8 cellular contexts compared by ENCODE assay signal in genomic region chr12:7128681-7129593, GRCh38. TPM values are rescaled to one million over a fixed set of nuclear protein-coding genes. Genes with fewer than 3 reads are reported as not detected.
DNase-seq lines count a peak whose midpoint lies in the region; ATAC-seq and TF ChIP-seq lines count a peak whose summit lies in the region.

A gene with protein sequence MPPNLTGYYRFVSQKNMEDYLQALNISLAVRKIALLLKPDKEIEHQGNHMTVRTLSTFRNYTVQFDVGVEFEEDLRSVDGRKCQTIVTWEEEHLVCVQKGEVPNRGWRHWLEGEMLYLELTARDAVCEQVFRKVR (minus strand): TSS chr12:7128889. CDS start chr12:7128775, 114 bp downstream.

- peak within 1 kb of the TSS; percentile 94 to 98 (median 95) for H3K27ac Mint-ChIP-seq in brain

- H3K27me3 ChIP-seq in heart left ventricle (peaks cover 0 to 19% (median 0%) of the 10 kb centered on the region in 9 donors), mesendoderm (ENCODE audit: insufficient read depth, low read length, poor library complexity) (no peaks in the 10 kb centered on the region)

- H3K18ac ChIP-seq in mesendoderm (ENCODE audit: low read length) = no peak within 1 kb of the TSS

- H3K36me3 ChIP-seq in heart left ventricle = peaks cover 0 to under 1% (median 0%) of the 10 kb centered on the region in 9 donors
- no peaks in the 10 kb centered on the region for H3K36me3 ChIP-seq in mesendoderm (ENCODE audit: control insufficient read depth, insufficient read depth, low read length)
- H3K36me3 ChIP-seq in urinary bladder (ENCODE audit: insufficient read depth) = no peaks in the 10 kb centered on the region

- H3K4me1 Mint-ChIP-seq in brain = peaks cover 44% of the 10 kb centered on the region

- H2BK5ac ChIP-seq in mesendoderm (ENCODE audit: low read length) = peak within 1 kb of the TSS; percentile 47

- H3K4me1 ChIP-seq in heart left ventricle (peaks cover 0 to 29% (median 20%) of the 10 kb centered on the region in 12 donors), mesendoderm (ENCODE audit: control insufficient read depth, low read depth, low read length) (peaks cover 15% of the 10 kb centered on the region), urinary bladder (ENCODE audit: insufficient read depth) (no peaks in the 10 kb centered on the region)

- no peak for ATAC-seq in heart left ventricle
- no peak for ATAC-seq in Right ventricle myocardium superior (ENCODE audit: poor library complexity)

- H3K56ac ChIP-seq in mesendoderm (ENCODE audit: low read length) = peak within 1 kb of the TSS; percentile 84

- H3K79me1 ChIP-seq in mesendoderm (ENCODE audit: low read length) = no peaks in the 10 kb centered on the region

- H4K5ac ChIP-seq in mesendoderm (ENCODE audit: low read length) = no peak within 1 kb of the TSS

- H3K4me3 ChIP-seq in heart left ventricle (peak within 1 kb of the TSS; percentile 50 to 78 (median 64)), mesendoderm (ENCODE audit: low read length) (peak within 1 kb of the TSS; percentile 57), urinary bladder (ENCODE audit: low read depth, low read length) (peak within 1 kb of the TSS; percentile 48)

- TF ChIP-seq POLR2A in heart left ventricle (IDR thresholded peaks at IDR 0.05) = no peak

- no peaks in the 10 kb centered on the region for H3K79me2 ChIP-seq in mesendoderm (ENCODE audit: control insufficient read depth, insufficient read depth, low read length)

- H3K27ac ChIP-seq in heart left ventricle (peak within 1 kb of the TSS in 10 of 12 donors; percentile 6 to 70 (median 40)), mesendoderm (ENCODE audit: low read depth, low read length) (no peak within 1 kb of the TSS), urinary bladder (ENCODE audit: low read depth) (no peak within 1 kb of the TSS)

- peak within 1 kb of the TSS; percentile 67 for H3K9ac ChIP-seq in mesendoderm (ENCODE audit: low read length)

- H3K23ac ChIP-seq in mesendoderm (ENCODE audit: low read length) = peak within 1 kb of the TSS; percentile 91

- no peak within 1 kb of the TSS for H4K8ac ChIP-seq in mesendoderm (ENCODE audit: low read depth, low read length)

- no peaks in the 10 kb centered on the region for H3K9me3 ChIP-seq in heart left ventricle

- H2AK5ac ChIP-seq in mesendoderm (ENCODE audit: low read length) = peak within 1 kb of the TSS; percentile 5

- peaks cover 30% of the 10 kb centered on the region for H3K27me3 Mint-ChIP-seq in brain

- DNase-seq in heart left ventricle (no peak), Right ventricle myocardium superior (no peak), mesendoderm (peak; percentile 87), GOT3 (lab: John Stamatoyannopoulos, UW) (no peak), NCI-H1436 treated with DMSO at 0.1 percent for 48 hours (lab: John Stamatoyannopoulos, UW) (no peak)
- DNase-seq in central memory CD4-positive, alpha-beta T cell = no peak

- H2BK15ac ChIP-seq in mesendoderm (replicated peaks; ENCODE audit: low read depth) = no peak within 1 kb of the TSS

- peak within 1 kb of the TSS; percentile 95 to 99 (median 97) for H3K4me3 Mint-ChIP-seq in brain

- peak within 1 kb of the TSS; percentile 100 for H3K4me2 ChIP-seq in mesendoderm (ENCODE audit: low read length)

- peaks cover 3% of the 10 kb centered on the region for H3K36me3 Mint-ChIP-seq in brain

- H2BK120ac ChIP-seq in mesendoderm (ENCODE audit: low read depth, low read length) = no peak within 1 kb of the TSS

- 38 to 54% (median 49%) methylated on average over 10 to 11 of the region's 11 CpGs for WGBS in heart left ventricle, 4 donors
- WGBS in mesendoderm (ENCODE audit: extremely low coverage, insufficient coverage, low lambda C conversion rate) = no CpG with 5 or more reads among the region's 11 CpGs
- WGBS in urinary bladder = 47% methylated on average over 11 of the region's 11 CpGs

- TF ChIP-seq CTCF in heart left ventricle (IDR thresholded peaks at IDR 0.05) (no peak), brain (conservative IDR thresholded peaks at IDR 0.05) (no peak)

- intact Hi-C loops in heart left ventricle (cut with DNase I) = no loop called here
- intact Hi-C loops in Right ventricle myocardium superior (cut with DNase I) = no loop called here

- H3K9me3 Mint-ChIP-seq in brain = peaks cover 0 to 2% (median 0%) of the 10 kb centered on the region in 5 experiments

- H3K4ac ChIP-seq in mesendoderm (ENCODE audit: low read depth, low read length) = peak within 1 kb of the TSS; percentile 28

RNA-seq across cellular contexts. Expression of the gene that starts here (rescaled TPM):
- total RNA-seq in heart left ventricle (1 to 10 TPM in 1 of 9 donors, under 1 TPM in 1, not detected in 7; 0.86 to 2.1 TPM), Right ventricle myocardium superior (0.46 TPM), urinary bladder (2.6 TPM)
- polyA plus RNA-seq in heart left ventricle (under 1 TPM; 0.34 to 0.94 TPM), brain (ENCODE audit: insufficient read depth, low read depth, low replicate concordance) (0.80 TPM), urinary bladder (5.9 TPM)
- polyA plus RNA-seq in mesendoderm (2013, experiment 1 of 2) = 8.6 TPM
- polyA plus RNA-seq in mesendoderm (2013, experiment 2 of 2) = 7.7 TPM

Comparison
In these comparisons a context has a peak if more than half of its experiments do, and no peak if none do; other contexts are left out.
1. H3K27ac ChIP-seq: peak in heart left ventricle (10 of 12); none in mesendoderm (single experiment) and urinary bladder (single experiment).
2. Peak in every context shown above with its lines, with median percentiles within 50 percentile points of each other: H3K4me3 ChIP-seq.